Comparison of ENCODE assay signal across 8 cellular contexts in the genomic region with DNA sequence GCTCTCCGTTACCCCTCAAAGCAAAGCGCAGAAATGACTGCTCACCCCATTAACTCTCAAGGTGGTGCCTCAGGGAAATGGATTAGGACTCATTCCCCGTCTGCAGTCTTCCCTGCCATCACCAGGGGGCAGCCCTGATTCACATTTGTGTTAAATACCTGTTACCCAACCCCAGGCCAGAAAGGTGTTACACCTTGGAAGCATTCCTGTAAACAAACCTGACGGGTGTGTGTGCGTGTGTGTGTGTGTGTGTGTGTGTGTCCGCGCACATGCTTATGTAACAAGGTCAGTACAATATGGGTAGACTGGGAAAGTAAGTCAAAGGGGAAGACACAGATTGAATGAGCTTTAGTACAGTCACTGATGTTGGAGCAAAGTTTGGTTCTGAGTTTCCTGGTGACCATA. TPM values are rescaled to one million over a fixed set of nuclear protein-coding genes. Genes with fewer than 3 reads are reported as not detected.
DNase-seq lines count a peak whose midpoint lies in the region; TF ChIP-seq lines count a peak whose summit lies in the region.

No MANE protein-coding gene starts in this region.

- peak; percentile 84 for TF ChIP-seq CTCF in HFFc6 (IDR thresholded peaks at IDR 0.05)

- H3K9me3 ChIP-seq in BLaER1: no peaks in the 10 kb centered on the region

- peaks cover 41% of the 10 kb centered on the region for H3K4me1 ChIP-seq in BLaER1

- no peak overlapping the region for H3K27ac Mint-ChIP-seq in HFFc6

- peak overlapping the region; percentile 70 for H3K4me2 ChIP-seq in BLaER1

- no peaks in the 10 kb centered on the region for H3K36me3 Mint-ChIP-seq in HFFc6 (ENCODE audit: low read depth)

- H3K4me3 ChIP-seq in BLaER1: no peak overlapping the region

- H3K27ac ChIP-seq in BLaER1: no peak overlapping the region
- no peak overlapping the region for H3K27ac ChIP-seq in epithelial cell of prostate

- H3K27me3 ChIP-seq in BLaER1: no peaks in the 10 kb centered on the region

- DNase-seq in HFFc6 (peak; percentile 32), NCI-H82 treated with DMSO at 0.1 percent for 48 hours (lab: John Stamatoyannopoulos, UW; ENCODE audit: unreplicated experiment) (peak; percentile 42), epithelial cell of prostate (ENCODE audit: low read depth, low spot score) (peak; percentile 88), myocyte (ENCODE audit: low read depth) (peak; percentile 59), DMS114 treated with DMSO at 0.1 percent for 48 hours (lab: John Stamatoyannopoulos, UW; ENCODE audit: unreplicated experiment) (no peak)
- peak; percentile 8 for DNase-seq in activated CD8-positive, alpha-beta memory T cell treated with anti-CD3 and anti-CD28 coated beads, Interleukin-2, amount 50 U/mL, for 24 hours (ENCODE audit: extremely low read depth)
- DNase-seq in stimulated activated naive CD4-positive, alpha-beta T cell (lab: John Stamatoyannopoulos, UW): peak; percentile 32 to 65 (median 48)

- H3K9me3 Mint-ChIP-seq in HFFc6: no peaks in the 10 kb centered on the region

- H4K20me1 ChIP-seq in BLaER1: no peaks in the 10 kb centered on the region

- H3K4me3 Mint-ChIP-seq in HFFc6: no peak overlapping the region

- H3K4me1 Mint-ChIP-seq in HFFc6 (ENCODE audit: low read depth): peaks cover 5% of the 10 kb centered on the region; the same call in 1 of the 2 replicates

- peaks cover 36% of the 10 kb centered on the region for H3K27me3 Mint-ChIP-seq in HFFc6 (ENCODE audit: insufficient read depth)

- no peaks in the 10 kb centered on the region for H3K36me3 ChIP-seq in BLaER1

- H3K9ac ChIP-seq in BLaER1: no peak overlapping the region

RNA-seq across cellular contexts. Expression of gene GUCA2B, which starts 6.3 kb away (rescaled TPM):
- not detected for total RNA-seq in HFFc6 (2021; fragmentation: NEBNext Ultra II Directional; extraction: Animal tissue kit (Norgen Biotek cat#: 25700))
- total RNA-seq in myocyte: not detected in 2 replicates
- not detected for polyA plus RNA-seq in myocyte (2012)

RNA-seq across cellular contexts. Expression of gene GUCA2A, which starts 17.6 kb away (rescaled TPM):
- not detected for total RNA-seq in HFFc6 (2021; fragmentation: NEBNext Ultra II Directional; extraction: Animal tissue kit (Norgen Biotek cat#: 25700))
- not detected in 2 replicates for total RNA-seq in myocyte
- not detected for polyA plus RNA-seq in myocyte (2012)
